1 cellular context compared by ENCODE assay signal in the genomic region with DNA sequence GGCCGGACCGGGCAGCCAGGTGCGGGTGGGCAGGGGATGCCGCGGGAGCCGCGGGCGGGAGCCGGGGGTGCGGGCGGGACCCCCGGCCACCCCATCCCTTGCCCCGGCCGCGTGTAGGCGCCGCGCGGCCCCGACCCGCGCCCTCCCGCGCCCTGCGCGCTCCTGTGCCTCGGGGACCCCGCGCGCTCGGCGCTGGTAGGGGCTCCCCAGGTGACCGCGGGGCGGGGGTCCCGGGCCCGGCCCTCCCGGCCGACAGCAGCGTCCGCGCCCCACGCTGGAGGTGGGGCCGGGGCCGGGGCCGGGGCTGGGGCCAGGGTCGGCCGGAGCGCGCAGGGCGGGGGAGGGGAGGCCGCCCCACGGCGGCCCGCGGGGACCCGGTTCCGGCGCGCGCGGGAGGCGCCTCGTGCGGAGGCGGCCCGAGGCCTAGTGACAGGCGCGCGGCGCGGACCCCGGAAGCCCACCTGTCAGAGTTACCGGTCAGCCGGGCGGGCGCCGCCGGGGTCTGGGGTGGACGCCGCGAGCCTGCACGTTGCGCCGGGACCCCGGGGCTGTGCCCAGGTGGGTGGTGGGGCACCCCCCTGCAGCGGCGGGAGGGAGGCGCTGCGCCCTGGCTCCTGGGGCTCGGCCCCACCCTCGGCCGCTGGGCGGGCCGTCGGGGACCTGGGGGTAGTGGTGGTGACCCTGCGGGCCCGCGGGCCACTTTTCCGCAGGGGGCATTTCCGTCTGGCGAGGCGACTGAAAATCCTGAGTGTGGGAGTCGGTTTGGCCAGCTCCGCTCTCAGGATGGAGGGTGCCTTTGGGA.
A peak's percentile ranks its signal among the peaks of the same experiment; 100 is the strongest.
TF ChIP-seq lines count a peak whose summit lies in the region.

No MANE protein-coding gene starts in this region.

TF ChIP-seq in K562, 482 proteins besides CTCF, POLR2A, EP300 and RAD21 (continued from another document):
- TF ChIP-seq ATF4 (CRISPR knock-in tag; IDR thresholded peaks at IDR 0.05) (no peak), HNRNPL (IDR thresholded peaks at IDR 0.05; ENCODE audit: low read depth, low read length) (0 out of 2 replicates have a peak, but pooled peaks have one; percentile 26), FOSL1 (tag; conservative IDR thresholded peaks at IDR 0.05) (no peak), POU5F1 (IDR thresholded peaks at IDR 0.05; ENCODE audit: borderline replicate concordance, low read depth, low read length, partially characterized antibody) (no peak), ZNF316 (IDR thresholded peaks at IDR 0.05) (no peak), CBFB (CRISPR knock-in tag; IDR thresholded peaks at IDR 0.05) (no peak)
